29 cellular contexts compared by ENCODE assay signal in genomic region chr9:137650259-137650658, GRCh38. TPM values are rescaled to one million over a fixed set of nuclear protein-coding genes. Genes with fewer than 3 reads are reported as not detected.
DNase-seq lines count a peak whose midpoint lies in the region; ATAC-seq, FAIRE-seq and TF ChIP-seq lines count a peak whose summit lies in the region.
"Had no signal": no experiment of that assay in that cellular context is flagged by ENCODE, and none has a peak within 500 bp of the region (broad histone marks: within the 10 kb centered on the region; RNA-seq: fewer than 3 reads in every experiment).

No MANE protein-coding gene starts in this region.

- no peak for TF ChIP-seq RAD21 in GM12878 (IDR thresholded peaks at IDR 0.05; ENCODE audit: insufficient read depth, low read depth, low read length)

- H3K27me3 ChIP-seq in GM12878 (replicated peaks in 1 of 2; ENCODE audit: control insufficient read depth in 2 of 2, insufficient read depth in 2 of 2, low read length in 1 of 2) (no peaks in the 10 kb centered on the region), spleen (replicated peaks in 1 of 7) (no peaks in the 10 kb centered on the region)

- H3K79me2 ChIP-seq in GM12878 (ENCODE audit: control insufficient read depth, insufficient read depth, low read length): peaks cover 46% of the 10 kb centered on the region

- H4K20me1 ChIP-seq in GM12878 (ENCODE audit: control insufficient read depth, insufficient read depth): no peaks in the 10 kb centered on the region

- no peak overlapping the region for H3K27ac ChIP-seq in GM12878 (ENCODE audit: control insufficient read depth, insufficient read depth)
- peak overlapping the region in 6 of 8 donors; percentile 52 to 78 (median 61) for H3K27ac ChIP-seq in spleen

- TF ChIP-seq POLR2A in GM12878 (IDR thresholded peaks at IDR 0.05; ENCODE audit: low read depth, low read length) (no peak), spleen (IDR thresholded peaks at IDR 0.05) (no peak)

- H3K4me2 ChIP-seq in GM12878 (ENCODE audit: control insufficient read depth, insufficient read depth): peak overlapping the region; percentile 1; the same call in 1 of the 2 replicates

- in situ Hi-C loops in GM12878 (cut with MboI): no loop called here

- peaks cover 11 to 21% of the 10 kb centered on the region in 2 experiments for H3K36me3 ChIP-seq in GM12878 (ENCODE audit: control insufficient read depth in 2 of 2, insufficient read depth in 2 of 2, low read length in 1 of 2)
- H3K36me3 ChIP-seq in spleen: peaks cover 0 to 75% (median 12%) of the 10 kb centered on the region in 6 donors

- 12% methylated on average over 2 of the region's 2 CpGs for WGBS in GM12878 (ENCODE audit: insufficient coverage, insufficient replicate concordance, low lambda C conversion rate, missing lambda C conversion rate)
- WGBS in spleen, 5 donors: 64 to 77% (median 71%) methylated on average over 2 of the region's 2 CpGs

- no peak for TF ChIP-seq CTCF in activated CD8-positive, alpha-beta T cell treated with anti-CD3 and anti-CD28 coated beads for 36 hours (IDR thresholded peaks at IDR 0.05)
- TF ChIP-seq CTCF in GM12878 (IDR thresholded peaks at IDR 0.05 in 2 of 3, conservative IDR thresholded peaks at IDR 0.05 in 1 of 3; ENCODE audit: control insufficient read depth in 2 of 3, extremely low read depth in 1 of 3, insufficient read depth in 1 of 3, low read depth in 3 of 3, low read length in 3 of 3) (no peak), spleen (IDR thresholded peaks at IDR 0.05 in 8 of 11, conservative IDR thresholded peaks at IDR 0.05 in 3 of 11) (no peak)

- H3K4me1 ChIP-seq in GM12878 (ENCODE audit: control insufficient read depth, insufficient read depth, low read length) (peaks cover 9% of the 10 kb centered on the region), spleen (peaks cover 3 to 66% (median 40%) of the 10 kb centered on the region in 6 donors)
- H3K4me1 ChIP-seq: Caco-2 had no signal

- no TSS peak for BruUV-seq in GM12878 (replicated peaks; lab: Mats Ljungman, UMichigan)

- DNase-seq in activated CD8-positive, alpha-beta T cell treated with anti-CD3 and anti-CD28 coated beads for 36 hours: no peak
- DNase-seq in activated CD8-positive, alpha-beta T cell treated with anti-CD3 and anti-CD28 coated beads, Interleukin-2, amount 10 ng/mL, durations not matched to agents 7 days and 5 days: no peak
- DNase-seq in GM19239 (ENCODE audit: insufficient read length, low spot score) (no peak), GM12878 (ENCODE audit: low read depth, low spot score) (no peak), spleen (no peak), NOMO-1 treated with dmso at 0.1 percent for 144 hours (lab: John Stamatoyannopoulos, UW; ENCODE audit: unreplicated experiment) (no peak), DMS114 treated with DMSO at 0.1 percent for 48 hours (lab: John Stamatoyannopoulos, UW; ENCODE audit: unreplicated experiment) (no peak)
- no peak for DNase-seq in activated CD4-positive, alpha-beta T cell treated with anti-CD3 and anti-CD28 coated beads, Interleukin-2, amount 10 ng/mL, durations not matched to agents 24 days and 14 days
- DNase-seq: activated CD4-positive, alpha-beta T cell treated with anti-CD3 and anti-CD28 coated beads, Interleukin-2, amount 50 U/mL, for 48 hours; AML-193; Caco-2; cerebellar nuclear complex; DND-41; erythroblast; foreskin fibroblast; IMR-90; left colon; mesenchymal stem cell; NCI-H1105; NCI-H2029 treated with DMSO at 0.1 percent for 48 hours; NCI-H226; NCI-H748 treated with DMSO at 0.1 percent for 48 hours; nucleus accumbens; stimulated activated CD8-positive, alpha-beta memory T cell treated with anti-CD3 and anti-CD28 coated beads, Interleukin-4, amount 100 ng/mL, for 48 hours; T-helper 9 cell; trophoblast cell had no signal

- CTCF ChIA-PET in activated CD8-positive, alpha-beta T cell treated with anti-CD3 and anti-CD28 coated beads for 36 hours (lab: Charles Lee): interaction anchor here (0.7 to 1.5 kb wide), 4 partner anchors 14 to 71 kb away, joined by 3 to 4 read pairs (median 4); no protein-coding TSS in a partner anchor
- CTCF ChIA-PET in activated CD8-positive, alpha-beta T cell treated with anti-CD3 and anti-CD28 coated beads, Interleukin-2, amount 10 ng/mL, durations not matched to agents 7 days and 5 days (lab: Charles Lee): interaction anchor here (1.0 kb wide), 1 partner anchor 31 kb away, joined by 3 read pairs; no protein-coding TSS in a partner anchor
- CTCF ChIA-PET in GM12878 (lab: Yijun Ruan, JAX): interaction anchor here (0.9 to 1.8 kb wide), 2 partner anchors 22 to 23 kb away, joined by 3 to 7 read pairs; no protein-coding TSS in a partner anchor

- no peaks in the 10 kb centered on the region for H3K9me3 Mint-ChIP-seq in activated CD8-positive, alpha-beta T cell treated with anti-CD3 and anti-CD28 coated beads for 36 hours
- H3K9me3 Mint-ChIP-seq in activated CD8-positive, alpha-beta T cell treated with anti-CD3 and anti-CD28 coated beads, Interleukin-2, amount 10 ng/mL, durations not matched to agents 7 days and 5 days (ENCODE audit: insufficient read depth): no peaks in the 10 kb centered on the region
- H3K9me3 Mint-ChIP-seq in activated CD4-positive, alpha-beta T cell treated with anti-CD3 and anti-CD28 coated beads, Interleukin-2, amount 10 ng/mL, durations not matched to agents 24 days and 14 days: no peaks in the 10 kb centered on the region
- H3K9me3 Mint-ChIP-seq: activated naive CD4-positive, alpha-beta T cell treated with anti-CD3 and anti-CD28 coated beads, Interleukin-2, amount 50 U/mL, for 24 hours had no signal

- intact Hi-C loops in activated CD8-positive, alpha-beta T cell treated with anti-CD3 and anti-CD28 coated beads for 36 hours (cut with micrococcal nuclease): no loop called here
- intact Hi-C loops in GM12878 (cut with micrococcal nuclease; ENCODE audit: unreplicated experiment) (no loop called here), spleen (cut with DNase I; ENCODE audit: low total_unique reads) (no loop called here)
- intact Hi-C loops in activated CD4-positive, alpha-beta T cell treated with anti-CD3 and anti-CD28 coated beads, Interleukin-2, amount 10 ng/mL, durations not matched to agents 24 days and 14 days (cut with micrococcal nuclease): no loop called here

- ATAC-seq in activated CD8-positive, alpha-beta T cell treated with anti-CD3 and anti-CD28 coated beads for 36 hours: peak; percentile 30
- no peak for ATAC-seq in activated CD8-positive, alpha-beta T cell treated with anti-CD3 and anti-CD28 coated beads, Interleukin-2, amount 10 ng/mL, durations not matched to agents 7 days and 5 days
- peak; percentile 77 for ATAC-seq in GM12878
- ATAC-seq: left colon, SK-N-SH treated with all-trans-retinoic acid at 6 μM for 48 hours had no signal

- H3K36me3 Mint-ChIP-seq in activated CD8-positive, alpha-beta T cell treated with anti-CD3 and anti-CD28 coated beads for 36 hours (ENCODE audit: low read depth): peaks cover 47% of the 10 kb centered on the region
- peaks cover 52% of the 10 kb centered on the region for H3K36me3 Mint-ChIP-seq in activated CD8-positive, alpha-beta T cell treated with anti-CD3 and anti-CD28 coated beads, Interleukin-2, amount 10 ng/mL, durations not matched to agents 7 days and 5 days (ENCODE audit: low read depth)
- peaks cover 33% of the 10 kb centered on the region for H3K36me3 Mint-ChIP-seq in activated CD4-positive, alpha-beta T cell treated with anti-CD3 and anti-CD28 coated beads, Interleukin-2, amount 10 ng/mL, durations not matched to agents 24 days and 14 days (ENCODE audit: low read depth)

- SMC1A ChIA-PET in GM12878 (lab: Charles Lee; ENCODE audit: uncharacterized antibody, unreplicated experiment): no interaction called here

- no peak overlapping the region for H2AFZ ChIP-seq in GM12878 (ENCODE audit: control insufficient read depth, low read depth, low read length)

- H3K9ac ChIP-seq in GM12878 (ENCODE audit: control insufficient read depth, insufficient read depth, low read length): no peak overlapping the region

- TF ChIP-seq EP300 in GM12878 (IDR thresholded peaks at IDR 0.05; ENCODE audit: borderline replicate concordance in 1 of 2, control insufficient read depth in 1 of 2, low read depth in 2 of 2, low read length in 2 of 2): no peak

- H3K4me3 Mint-ChIP-seq in activated CD8-positive, alpha-beta T cell treated with anti-CD3 and anti-CD28 coated beads for 36 hours: no peak overlapping the region
- H3K4me3 Mint-ChIP-seq in activated CD8-positive, alpha-beta T cell treated with anti-CD3 and anti-CD28 coated beads, Interleukin-2, amount 10 ng/mL, durations not matched to agents 7 days and 5 days: no peak overlapping the region
- no peak overlapping the region for H3K4me3 Mint-ChIP-seq in activated CD4-positive, alpha-beta T cell treated with anti-CD3 and anti-CD28 coated beads, Interleukin-2, amount 10 ng/mL, durations not matched to agents 24 days and 14 days
- H3K4me3 Mint-ChIP-seq: activated naive CD4-positive, alpha-beta T cell treated with anti-CD3 and anti-CD28 coated beads, Interleukin-2, amount 50 U/mL, for 24 hours had no signal

- RAD21 ChIA-PET in GM12878 (lab: Charles Lee; ENCODE audit: unreplicated experiment): no interaction called here

- H3K27me3 Mint-ChIP-seq in activated CD8-positive, alpha-beta T cell treated with anti-CD3 and anti-CD28 coated beads for 36 hours: no peaks in the 10 kb centered on the region
- H3K27me3 Mint-ChIP-seq in activated CD8-positive, alpha-beta T cell treated with anti-CD3 and anti-CD28 coated beads, Interleukin-2, amount 10 ng/mL, durations not matched to agents 7 days and 5 days (ENCODE audit: low read depth): no peaks in the 10 kb centered on the region
- no peaks in the 10 kb centered on the region for H3K27me3 Mint-ChIP-seq in activated CD4-positive, alpha-beta T cell treated with anti-CD3 and anti-CD28 coated beads, Interleukin-2, amount 10 ng/mL, durations not matched to agents 24 days and 14 days
- H3K27me3 Mint-ChIP-seq: activated naive CD4-positive, alpha-beta T cell treated with anti-CD3 and anti-CD28 coated beads, Interleukin-2, amount 50 U/mL, for 24 hours had no signal

- no peak overlapping the region for H3K27ac Mint-ChIP-seq in activated CD8-positive, alpha-beta T cell treated with anti-CD3 and anti-CD28 coated beads for 36 hours
- no peak overlapping the region for H3K27ac Mint-ChIP-seq in activated CD8-positive, alpha-beta T cell treated with anti-CD3 and anti-CD28 coated beads, Interleukin-2, amount 10 ng/mL, durations not matched to agents 7 days and 5 days
- no peak overlapping the region for H3K27ac Mint-ChIP-seq in activated CD4-positive, alpha-beta T cell treated with anti-CD3 and anti-CD28 coated beads, Interleukin-2, amount 10 ng/mL, durations not matched to agents 24 days and 14 days
- H3K27ac Mint-ChIP-seq: activated naive CD4-positive, alpha-beta T cell treated with anti-CD3 and anti-CD28 coated beads, Interleukin-2, amount 50 U/mL, for 24 hours had no signal

- H3K9me3 ChIP-seq in GM12878 (replicated peaks; ENCODE audit: control insufficient read depth, insufficient read depth, low read length) (no peaks in the 10 kb centered on the region; the same call in 2 of the 3 replicates), spleen (no peaks in the 10 kb centered on the region)
- H3K9me3 ChIP-seq: Caco-2 had no signal

- H3K4me1 Mint-ChIP-seq in activated CD8-positive, alpha-beta T cell treated with anti-CD3 and anti-CD28 coated beads for 36 hours (ENCODE audit: low read depth): peaks cover 38% of the 10 kb centered on the region
- peaks cover 31% of the 10 kb centered on the region for H3K4me1 Mint-ChIP-seq in activated CD8-positive, alpha-beta T cell treated with anti-CD3 and anti-CD28 coated beads, Interleukin-2, amount 10 ng/mL, durations not matched to agents 7 days and 5 days (ENCODE audit: low read depth)
- peaks cover 23% of the 10 kb centered on the region for H3K4me1 Mint-ChIP-seq in activated CD4-positive, alpha-beta T cell treated with anti-CD3 and anti-CD28 coated beads, Interleukin-2, amount 10 ng/mL, durations not matched to agents 24 days and 14 days

- POLR2A ChIA-PET in activated CD8-positive, alpha-beta T cell treated with anti-CD3 and anti-CD28 coated beads for 36 hours (lab: Charles Lee): interaction anchor here (0.6 kb wide), 1 partner anchor 8 kb away, joined by 3 read pairs; no protein-coding TSS in a partner anchor
- POLR2A ChIA-PET in activated CD8-positive, alpha-beta T cell treated with anti-CD3 and anti-CD28 coated beads, Interleukin-2, amount 10 ng/mL, durations not matched to agents 7 days and 5 days (lab: Charles Lee): no interaction called here
- POLR2A ChIA-PET in GM12878 (lab: Charles Lee): interaction anchor here (0.6 kb wide), 1 partner anchor 12 kb away, joined by 3 read pairs; no protein-coding TSS in a partner anchor

- no peak overlapping the region for H3K4me3 ChIP-seq in GM12878
- H3K4me3 ChIP-seq in spleen: no peak overlapping the region

- FAIRE-seq in GM19239 (lab: Jason Lieb, UNC) (peak; percentile 18), GM12878 (lab: Jason Lieb, UNC) (no peak)
- FAIRE-seq: A204.1 had no signal

RNA-seq across cellular contexts. Expression of gene EHMT1, which starts 31.5 kb away (rescaled TPM):
- 10 to 100 TPM; 62.1 to 67.1 TPM for total RNA-seq in activated CD8-positive, alpha-beta T cell treated with anti-CD3 and anti-CD28 coated beads for 36 hours
- total RNA-seq in activated CD8-positive, alpha-beta T cell treated with anti-CD3 and anti-CD28 coated beads, Interleukin-2, amount 10 ng/mL, durations not matched to agents 7 days and 5 days: 100 to 1,000 TPM; 112 to 115 TPM
- 216 and 231 TPM in 2 replicates for total RNA-seq in GM12878 (2013; cell fraction: nucleolus; rRNA removed)
- total RNA-seq in GM12878 (2014; rRNA removed): 85.3 and 88.4 TPM in 2 replicates
- total RNA-seq in GM12878 (2014; rRNA removed; fragmentation: Illumina TruSeq; extraction: Trizol): 38.1 and 44.4 TPM in 2 replicates
- total RNA-seq in GM12878 (2021): 97.3 and 100 TPM in 2 replicates
- 24.3 TPM for polyA plus RNA-seq in GM12878 (2011; ENCODE audit: low read depth)
- polyA plus RNA-seq in GM12878 (2011; rRNA removed): 28.6 and 42.2 TPM in 2 replicates
- 49.1 and 60.5 TPM in 2 replicates for polyA plus RNA-seq in GM12878 (2011; cell fraction: cytosol; rRNA removed)
- 128 and 198 TPM in 2 replicates for polyA plus RNA-seq in GM12878 (2011; cell fraction: nucleus; rRNA removed)
- polyA plus RNA-seq in GM12878 (2012): 67.8 and 67.9 TPM in 2 replicates
- 25.6 and 37.5 TPM in 2 replicates for polyA plus RNA-seq in GM12878 (2014; fragmentation: Illumina TruSeq; extraction: Trizol)
- polyA plus RNA-seq in GM12878 (2014; fragmentation: Nextera tagmentation; extraction: Ambion mirVana): 1 to 10 TPM; 2.9 to 4.6 TPM
- 64.6 and 79.3 TPM in 2 replicates for polyA plus RNA-seq in GM12878 (2014; rRNA removed)
- polyA plus RNA-seq in GM12878 (2016; fragmentation: Nextera tagmentation; extraction: Ambion mirVana): 10 to 100 TPM; 51.9 to 56.0 TPM
- 91.4 and 132 TPM in 2 replicates for polyA minus RNA-seq in GM12878 (2011; rRNA and poly(A)+ RNA removed)
- polyA minus RNA-seq in GM12878 (2011; cell fraction: cytosol; rRNA and poly(A)+ RNA removed): 45.1 and 45.4 TPM in 2 replicates
- 50.1 and 84.0 TPM in 2 replicates for polyA minus RNA-seq in GM12878 (2011; cell fraction: nucleus; rRNA and poly(A)+ RNA removed)
- 100 to 1,000 TPM in 6 of 7 donors, 10 to 100 TPM in 1; 87.7 to 163 (median 130) TPM for total RNA-seq in spleen
- 10 to 100 TPM; 35.5 to 60.9 (median 54.9) TPM for polyA plus RNA-seq in spleen
- total RNA-seq in activated CD4-positive, alpha-beta T cell treated with anti-CD3 and anti-CD28 coated beads, Interleukin-2, amount 10 ng/mL, durations not matched to agents 24 days and 14 days: 93.6 and 99.4 TPM in 2 replicates

RNA-seq across cellular contexts. Expression of gene ARRDC1, which starts 44.8 kb away (rescaled TPM):
- 10 to 100 TPM; 29.0 TPM for total RNA-seq in activated CD8-positive, alpha-beta T cell treated with anti-CD3 and anti-CD28 coated beads for 36 hours
- total RNA-seq in activated CD8-positive, alpha-beta T cell treated with anti-CD3 and anti-CD28 coated beads, Interleukin-2, amount 10 ng/mL, durations not matched to agents 7 days and 5 days: 10 to 100 TPM; 42.3 to 45.1 TPM
- 50.1 and 58.2 TPM in 2 replicates for total RNA-seq in GM12878 (2013; cell fraction: nucleolus; rRNA removed)
- total RNA-seq in GM12878 (2014; rRNA removed): 24.6 and 25.2 TPM in 2 replicates
- 5.8 and 6.2 TPM in 2 replicates for total RNA-seq in GM12878 (2014; rRNA removed; fragmentation: Illumina TruSeq; extraction: Trizol)
- total RNA-seq in GM12878 (2021): 21.0 and 23.1 TPM in 2 replicates
- 16.1 TPM for polyA plus RNA-seq in GM12878 (2011; ENCODE audit: low read depth)
- 10.2 and 21.8 TPM in 2 replicates for polyA plus RNA-seq in GM12878 (2011; rRNA removed)
- 22.0 and 37.0 TPM in 2 replicates for polyA plus RNA-seq in GM12878 (2011; cell fraction: cytosol; rRNA removed)
- 149 and 164 TPM in 2 replicates for polyA plus RNA-seq in GM12878 (2011; cell fraction: nucleus; rRNA removed)
- polyA plus RNA-seq in GM12878 (2012): 24.1 and 26.4 TPM in 2 replicates
- polyA plus RNA-seq in GM12878 (2014; fragmentation: Illumina TruSeq; extraction: Trizol): 1.4 and 9.3 TPM in 2 replicates
- polyA plus RNA-seq in GM12878 (2014; fragmentation: Nextera tagmentation; extraction: Ambion mirVana): under 1 TPM; 0.23 to 0.97 TPM
- polyA plus RNA-seq in GM12878 (2014; rRNA removed): 30.3 and 34.4 TPM in 2 replicates
- 10 to 100 TPM; 20.8 to 23.0 TPM for polyA plus RNA-seq in GM12878 (2016; fragmentation: Nextera tagmentation; extraction: Ambion mirVana)
- polyA minus RNA-seq in GM12878 (2011; rRNA and poly(A)+ RNA removed): 14.1 and 25.7 TPM in 2 replicates
- 8.4 and 10.0 TPM in 2 replicates for polyA minus RNA-seq in GM12878 (2011; cell fraction: cytosol; rRNA and poly(A)+ RNA removed)
- polyA minus RNA-seq in GM12878 (2011; cell fraction: nucleus; rRNA and poly(A)+ RNA removed): 23.7 and 44.2 TPM in 2 replicates
- 10 to 100 TPM; 51.4 to 85.2 (median 70.2) TPM for total RNA-seq in spleen
- polyA plus RNA-seq in spleen: 100 to 1,000 TPM in 1 of 3 donors, 10 to 100 TPM in 2; 60.1 to 158 (median 95.1) TPM
- 63.7 and 68.4 TPM in 2 replicates for total RNA-seq in activated CD4-positive, alpha-beta T cell treated with anti-CD3 and anti-CD28 coated beads, Interleukin-2, amount 10 ng/mL, durations not matched to agents 24 days and 14 days

RNA-seq across cellular contexts. Expression of gene ZMYND19, which starts 59.9 kb away (rescaled TPM):
- 10 to 100 TPM; 45.9 to 46.5 TPM for total RNA-seq in activated CD8-positive, alpha-beta T cell treated with anti-CD3 and anti-CD28 coated beads for 36 hours
- total RNA-seq in activated CD8-positive, alpha-beta T cell treated with anti-CD3 and anti-CD28 coated beads, Interleukin-2, amount 10 ng/mL, durations not matched to agents 7 days and 5 days: 10 to 100 TPM; 35.4 to 38.3 TPM
- 20.6 and 23.2 TPM in 2 replicates for total RNA-seq in GM12878 (2013; cell fraction: nucleolus; rRNA removed)
- total RNA-seq in GM12878 (2014; rRNA removed): 38.6 and 43.8 TPM in 2 replicates
- total RNA-seq in GM12878 (2014; rRNA removed; fragmentation: Illumina TruSeq; extraction: Trizol): 22.6 and 25.7 TPM in 2 replicates
- total RNA-seq in GM12878 (2021): 50.6 and 54.8 TPM in 2 replicates
- 8.7 TPM for polyA plus RNA-seq in GM12878 (2011; ENCODE audit: low read depth)
- polyA plus RNA-seq in GM12878 (2011; rRNA removed): 15.6 and 20.4 TPM in 2 replicates
- polyA plus RNA-seq in GM12878 (2011; cell fraction: cytosol; rRNA removed): 21.9 and 29.7 TPM in 2 replicates
- polyA plus RNA-seq in GM12878 (2011; cell fraction: nucleus; rRNA removed): 89.6 and 118 TPM in 2 replicates
- polyA plus RNA-seq in GM12878 (2012): 18.7 and 20.9 TPM in 2 replicates
- 6.2 and 19.7 TPM in 2 replicates for polyA plus RNA-seq in GM12878 (2014; fragmentation: Illumina TruSeq; extraction: Trizol)
- polyA plus RNA-seq in GM12878 (2014; fragmentation: Nextera tagmentation; extraction: Ambion mirVana): 1 to 10 TPM in 1 of 2 experiments, under 1 TPM in 1; 0.84 to 2.6 TPM
- 51.2 and 53.0 TPM in 2 replicates for polyA plus RNA-seq in GM12878 (2014; rRNA removed)
- polyA plus RNA-seq in GM12878 (2016; fragmentation: Nextera tagmentation; extraction: Ambion mirVana): 1 to 10 TPM; 3.2 to 7.1 TPM
- 6.7 and 12.6 TPM in 2 replicates for polyA minus RNA-seq in GM12878 (2011; rRNA and poly(A)+ RNA removed)
- polyA minus RNA-seq in GM12878 (2011; cell fraction: cytosol; rRNA and poly(A)+ RNA removed): 6.0 and 10.9 TPM in 2 replicates
- 13.7 and 21.2 TPM in 2 replicates for polyA minus RNA-seq in GM12878 (2011; cell fraction: nucleus; rRNA and poly(A)+ RNA removed)
- total RNA-seq in spleen: 10 to 100 TPM; 12.7 to 17.5 (median 15.3) TPM
- 10 to 100 TPM; 17.7 to 24.1 (median 17.8) TPM for polyA plus RNA-seq in spleen
- 86.4 and 92.4 TPM in 2 replicates for total RNA-seq in activated CD4-positive, alpha-beta T cell treated with anti-CD3 and anti-CD28 coated beads, Interleukin-2, amount 10 ng/mL, durations not matched to agents 24 days and 14 days
